9 cellular contexts compared by ENCODE assay signal in genomic region chr17:50344712-50345380, GRCh38. TPM values are rescaled to one million over a fixed set of nuclear protein-coding genes. Genes with fewer than 3 reads are reported as not detected.
DNase-seq lines count a peak whose midpoint lies in the region; ATAC-seq and TF ChIP-seq lines count a peak whose summit lies in the region.
"Had no signal": no experiment of that assay in that cellular context is flagged by ENCODE, and none has a peak within 500 bp of the region (broad histone marks: within the 10 kb centered on the region; RNA-seq: fewer than 3 reads in every experiment).

No MANE protein-coding gene starts in this region.

- TF ChIP-seq CTCF in heart left ventricle (IDR thresholded peaks at IDR 0.05) (no peak), right atrium auricular region (IDR thresholded peaks at IDR 0.05) (no peak), hepatocyte (IDR thresholded peaks at IDR 0.05; ENCODE audit: poor library complexity) (no peak), smooth muscle cell (IDR thresholded peaks at IDR 0.05; ENCODE audit: borderline replicate concordance, insufficient read depth, poor library complexity, severe bottlenecking) (no peak), ascending aorta (IDR thresholded peaks at IDR 0.05) (no peak), body of pancreas (IDR thresholded peaks at IDR 0.05) (no peak)

- H3K4me1 ChIP-seq in heart left ventricle (peaks cover 0 to 36% (median 24%) of the 10 kb centered on the region in 12 donors), right atrium auricular region (peaks cover 0 to 34% of the 10 kb centered on the region in 2 donors), hepatocyte (ENCODE audit: insufficient read depth) (peaks cover 20% of the 10 kb centered on the region), smooth muscle cell (ENCODE audit: low read depth) (peaks cover 16% of the 10 kb centered on the region), ascending aorta (peaks cover 7 to 15% of the 10 kb centered on the region in 2 donors), body of pancreas (peaks cover 20% of the 10 kb centered on the region)

- H3K27ac ChIP-seq in heart left ventricle (no peak overlapping the region), right atrium auricular region (no peak overlapping the region), SK-N-MC (no peak overlapping the region), hepatocyte (no peak overlapping the region), smooth muscle cell (ENCODE audit: low read depth) (no peak overlapping the region), ascending aorta (no peak overlapping the region), body of pancreas (no peak overlapping the region)

- H3K79me2 ChIP-seq in hepatocyte (peaks cover 31% of the 10 kb centered on the region), smooth muscle cell (ENCODE audit: low read depth) (peaks cover 29% of the 10 kb centered on the region)

- H3K36me3 ChIP-seq in heart left ventricle (no peaks in the 10 kb centered on the region), right atrium auricular region (no peaks in the 10 kb centered on the region), SK-N-MC (ENCODE audit: insufficient read depth, low read length) (no peaks in the 10 kb centered on the region), hepatocyte (replicated peaks; ENCODE audit: insufficient read depth, low read depth) (no peaks in the 10 kb centered on the region), smooth muscle cell (ENCODE audit: low read depth) (no peaks in the 10 kb centered on the region), ascending aorta (no peaks in the 10 kb centered on the region), body of pancreas (replicated peaks in 1 of 2; ENCODE audit: insufficient read depth in 1 of 2, low read depth in 2 of 2) (no peaks in the 10 kb centered on the region)
- H3K36me3 ChIP-seq: spleen had no signal

- ATAC-seq in heart left ventricle (peak in 3 of 4 donors; percentile 1 to 7 (median 4)), body of pancreas (no peak), HG03039 (IDR thresholded peaks at IDR 0.05; ENCODE audit: unreplicated experiment) (no peak)

- no peak for DNase-seq in heart left ventricle
- no peak for DNase-seq in right atrium auricular region (ENCODE audit: low spot score)
- no peak for DNase-seq in SK-N-MC (ENCODE audit: low read depth, low spot score)
- DNase-seq in hepatocyte (ENCODE audit: low spot score) = no peak
- no peak for DNase-seq in smooth muscle cell (lab: John Stamatoyannopoulos, UW; ENCODE audit: unreplicated experiment)
- DNase-seq in ascending aorta (ENCODE audit: low spot score in 2 of 2) = no peak
- no peak for DNase-seq in body of pancreas
- DNase-seq: spleen had no signal

- no peak overlapping the region for H2AFZ ChIP-seq in hepatocyte
- H2AFZ ChIP-seq in smooth muscle cell (ENCODE audit: low read depth) = no peak overlapping the region

- no peaks in the 10 kb centered on the region for H3F3A ChIP-seq in smooth muscle cell (ENCODE audit: low read depth)

- H3K27me3 ChIP-seq in heart left ventricle = no peaks in the 10 kb centered on the region
- no peaks in the 10 kb centered on the region for H3K27me3 ChIP-seq in right atrium auricular region
- no peaks in the 10 kb centered on the region for H3K27me3 ChIP-seq in hepatocyte
- H3K27me3 ChIP-seq in smooth muscle cell (ENCODE audit: low read depth) = no peaks in the 10 kb centered on the region
- no peaks in the 10 kb centered on the region for H3K27me3 ChIP-seq in ascending aorta
- H3K27me3 ChIP-seq in body of pancreas = no peaks in the 10 kb centered on the region
- H3K27me3 ChIP-seq: spleen had no signal

- H3K9ac ChIP-seq in SK-N-MC (ENCODE audit: insufficient read length) = no peak overlapping the region
- H3K9ac ChIP-seq in smooth muscle cell (ENCODE audit: low read depth) = no peak overlapping the region

- intact Hi-C loops in heart left ventricle (cut with DNase I) = no loop called here
- intact Hi-C loops in ascending aorta (cut with DNase I) = no loop called here
- intact Hi-C loops in body of pancreas (cut with DNase I) = no loop called here

- WGBS in heart left ventricle, 4 donors = 60 to 69% (median 64%) methylated on average over 13 of the region's 13 CpGs
- WGBS in hepatocyte (ENCODE audit: low lambda C conversion rate, missing lambda C conversion rate) = 78% methylated on average over 13 of the region's 13 CpGs
- 76% methylated on average over 13 of the region's 13 CpGs for WGBS in smooth muscle cell (ENCODE audit: low lambda C conversion rate)
- 72 to 87% methylated on average over 9 to 13 of the region's 13 CpGs for WGBS in body of pancreas, 2 donors

- H3K4me2 ChIP-seq in hepatocyte = peak overlapping the region; percentile 100
- H3K4me2 ChIP-seq in smooth muscle cell = no peak overlapping the region

- no peaks in the 10 kb centered on the region for H4K20me1 ChIP-seq in hepatocyte (ENCODE audit: insufficient read depth, poor library complexity, severe bottlenecking)
- peaks cover 25% of the 10 kb centered on the region for H4K20me1 ChIP-seq in smooth muscle cell (ENCODE audit: low read depth)

- H3K9me2 ChIP-seq in hepatocyte (replicated peaks; ENCODE audit: insufficient read depth) = no peaks in the 10 kb centered on the region

- H3K4me3 ChIP-seq in heart left ventricle (peak overlapping the region in 1 of 12 donors; percentile 91), right atrium auricular region (no peak overlapping the region), SK-N-MC (peak overlapping the region; percentile 94), hepatocyte (no peak overlapping the region), smooth muscle cell (no peak overlapping the region), ascending aorta (peak overlapping the region in 1 of 2 donors; percentile 98), body of pancreas (no peak overlapping the region)

- H3K9me3 ChIP-seq in heart left ventricle (no peaks in the 10 kb centered on the region), right atrium auricular region (no peaks in the 10 kb centered on the region), SK-N-MC (ENCODE audit: low read depth, low read length) (no peaks in the 10 kb centered on the region), hepatocyte (ENCODE audit: low read depth) (no peaks in the 10 kb centered on the region), smooth muscle cell (replicated peaks; ENCODE audit: low read depth) (no peaks in the 10 kb centered on the region), ascending aorta (no peaks in the 10 kb centered on the region), body of pancreas (no peaks in the 10 kb centered on the region)
- H3K9me3 ChIP-seq: spleen had no signal

- TF ChIP-seq POLR2A in heart left ventricle (IDR thresholded peaks at IDR 0.05) = no peak
- no peak for TF ChIP-seq POLR2A in body of pancreas (IDR thresholded peaks at IDR 0.05)

RNA-seq across cellular contexts. Expression of gene XYLT2, which starts 1.1 kb away (rescaled TPM):
- total RNA-seq in heart left ventricle = 10 to 100 TPM; 11.3 to 19.2 (median 13.9) TPM
- 1 to 10 TPM; 9.5 to 9.9 TPM for polyA plus RNA-seq in heart left ventricle
- 10 to 100 TPM; 17.1 to 20.6 TPM for total RNA-seq in right atrium auricular region
- total RNA-seq in hepatocyte = 26.8 and 27.4 TPM in 2 replicates
- polyA plus RNA-seq in hepatocyte = 18.3 and 19.9 TPM in 2 replicates
- total RNA-seq in smooth muscle cell = 33.2 and 34.3 TPM in 2 replicates
- 32.3 and 41.4 TPM in 2 replicates for polyA plus RNA-seq in smooth muscle cell
- 51.3 TPM for total RNA-seq in ascending aorta
- 10 to 100 TPM; 22.8 to 31.3 TPM for total RNA-seq in body of pancreas

RNA-seq across cellular contexts. Expression of gene MRPL27, which starts 28.1 kb away (rescaled TPM):
- total RNA-seq in heart left ventricle = 10 to 100 TPM; 52.9 to 91.6 (median 65.3) TPM
- 100 to 1,000 TPM; 190 to 243 TPM for polyA plus RNA-seq in heart left ventricle
- 10 to 100 TPM; 87.1 to 91.0 TPM for total RNA-seq in right atrium auricular region
- total RNA-seq in hepatocyte = 83.0 and 98.5 TPM in 2 replicates
- 139 TPM in 2 replicates for polyA plus RNA-seq in hepatocyte
- total RNA-seq in smooth muscle cell = 62.8 and 69.8 TPM in 2 replicates
- 130 and 138 TPM in 2 replicates for polyA plus RNA-seq in smooth muscle cell
- total RNA-seq in ascending aorta = 28.9 TPM
- 10 to 100 TPM; 26.5 to 31.3 TPM for total RNA-seq in body of pancreas

RNA-seq across cellular contexts. Expression of gene EME1, which starts 28.2 kb away (rescaled TPM):
- total RNA-seq in heart left ventricle (1 to 10 TPM in 1 of 9 donors, under 1 TPM in 2, not detected in 6; 0.70 to 3.4 (median 0.75) TPM), right atrium auricular region (under 1 TPM in 1 of 2 donors, not detected in 1; 0.33 TPM), hepatocyte (1.9 and 2.1 TPM in 2 replicates), smooth muscle cell (4.6 and 8.2 TPM in 2 replicates), ascending aorta (not detected), body of pancreas (not detected)
- polyA plus RNA-seq in heart left ventricle (under 1 TPM; 0.22 to 0.72 TPM), hepatocyte (5.1 and 7.2 TPM in 2 replicates), smooth muscle cell (9.6 and 12.9 TPM in 2 replicates)

RNA-seq across cellular contexts. Expression of gene LRRC59, which starts 52.5 kb away (rescaled TPM):
- total RNA-seq in heart left ventricle (10 to 100 TPM; 19.6 to 50.9 (median 28.6) TPM), right atrium auricular region (10 to 100 TPM; 31.7 to 50.6 TPM), hepatocyte (97.9 and 121 TPM in 2 replicates), smooth muscle cell (160 and 164 TPM in 2 replicates), ascending aorta (91.9 TPM), body of pancreas (100 to 1,000 TPM in 1 of 2 donors, 10 to 100 TPM in 1; 70.8 to 113 TPM)
- polyA plus RNA-seq in heart left ventricle (100 to 1,000 TPM in 1 of 2 donors, 10 to 100 TPM in 1; 13.7 to 150 TPM), hepatocyte (82.3 and 105 TPM in 2 replicates), smooth muscle cell (139 and 161 TPM in 2 replicates)

Comparison
In these comparisons a context has a peak if more than half of its experiments do, and no peak if none do; other contexts are left out.
1. ATAC-seq: peak in heart left ventricle (3 of 4); none in body of pancreas (single experiment) and HG03039 (single experiment).